Comparison of ENCODE assay signal across 8 cellular contexts in genomic region chr2:218323526-218324472, GRCh38. TPM values are rescaled to one million over a fixed set of nuclear protein-coding genes. Genes with fewer than 3 reads are reported as not detected.
DNase-seq lines count a peak whose midpoint lies in the region; ATAC-seq and TF ChIP-seq lines count a peak whose summit lies in the region.

No MANE protein-coding gene starts in this region.

- H3K27me3 ChIP-seq in duodenal mucosa (ENCODE audit: control insufficient read depth in 1 of 2, insufficient read depth in 2 of 2, low read length in 2 of 2) (no peaks in the 10 kb centered on the region), mesendoderm (ENCODE audit: insufficient read depth, low read length, poor library complexity) (no peaks in the 10 kb centered on the region), vagina (no peaks in the 10 kb centered on the region)

- peak overlapping the region; percentile 80 for H3K27ac ChIP-seq in duodenal mucosa (ENCODE audit: low read depth, low read length)
- H3K27ac ChIP-seq in mesendoderm (ENCODE audit: low read depth, low read length), result peak overlapping the region; percentile 89
- H3K27ac ChIP-seq in vagina, result peak overlapping the region; percentile 85

- H3K4me2 ChIP-seq in mesendoderm (ENCODE audit: low read length), result peak overlapping the region; percentile 70

- H3K79me1 ChIP-seq in mesendoderm (ENCODE audit: low read length), result no peaks in the 10 kb centered on the region

- no peak overlapping the region for H2AK5ac ChIP-seq in mesendoderm (ENCODE audit: low read length)

- ATAC-seq in Right ventricle myocardium inferior (peak; percentile 20), HG03432 (IDR thresholded peaks at IDR 0.05; ENCODE audit: unreplicated experiment) (no peak)

- H3K36me3 ChIP-seq in duodenal mucosa (ENCODE audit: control insufficient read depth in 1 of 2, insufficient read depth in 2 of 2, low read length in 2 of 2) (no peaks in the 10 kb centered on the region), mesendoderm (ENCODE audit: control insufficient read depth, insufficient read depth, low read length) (no peaks in the 10 kb centered on the region), vagina (no peaks in the 10 kb centered on the region)

- H2BK5ac ChIP-seq in mesendoderm (ENCODE audit: low read length), result no peak overlapping the region

- H3K23ac ChIP-seq in mesendoderm (ENCODE audit: low read length), result no peak overlapping the region

- H3K18ac ChIP-seq in mesendoderm (ENCODE audit: low read length), result peak overlapping the region; percentile 39

- no peak overlapping the region for H4K5ac ChIP-seq in mesendoderm (ENCODE audit: low read length)

- no peak for TF ChIP-seq CTCF in vagina (IDR thresholded peaks at IDR 0.05)

- H2BK120ac ChIP-seq in mesendoderm (ENCODE audit: low read depth, low read length), result no peak overlapping the region

- intact Hi-C loops in Right ventricle myocardium inferior (cut with DNase I), result loop anchor here (5.0 kb wide), 1 partner anchor 44 kb away; no protein-coding TSS in a partner anchor
- intact Hi-C loops in cardiac septum (cut with DNase I), result loop anchor here (2.0 kb wide), 1 partner anchor 73 kb away; no protein-coding TSS in a partner anchor
- intact Hi-C loops in vagina (cut with DNase I), result no loop called here

- no peak overlapping the region for H2BK15ac ChIP-seq in mesendoderm (replicated peaks; ENCODE audit: low read depth)

- H3K4ac ChIP-seq in mesendoderm (ENCODE audit: low read depth, low read length), result no peak overlapping the region

- DNase-seq in Right ventricle myocardium inferior (ENCODE audit: missing footprints), result no peak
- no peak for DNase-seq in cardiac septum (ENCODE audit: low spot score)
- peak; percentile 93 for DNase-seq in RPMI7951 (ENCODE audit: low read depth)
- DNase-seq in mesendoderm, result peak; percentile 84
- DNase-seq in vagina (ENCODE audit: extremely low spot score in 2 of 2), result no peak
- no peak for DNase-seq in stimulated activated naive CD4-positive, alpha-beta T cell treated with Interleukin-2 at 50 U/mL for 16 hours (lab: John Stamatoyannopoulos, UW)

- H3K79me2 ChIP-seq in mesendoderm (ENCODE audit: control insufficient read depth, insufficient read depth, low read length), result no peaks in the 10 kb centered on the region

- peak overlapping the region; percentile 94 for H3K56ac ChIP-seq in mesendoderm (ENCODE audit: low read length)

- H3K4me3 ChIP-seq in duodenal mucosa (ENCODE audit: low read depth in 1 of 2, low read length in 2 of 2) (peak overlapping the region; percentile 70 to 81), mesendoderm (ENCODE audit: low read length) (peak overlapping the region; percentile 75), vagina (peak overlapping the region; percentile 77 to 84)

- no peak overlapping the region for H4K8ac ChIP-seq in mesendoderm (ENCODE audit: low read depth, low read length)

- TF ChIP-seq POLR2A in vagina (IDR thresholded peaks at IDR 0.05), result no peak

- WGBS in mesendoderm (ENCODE audit: extremely low coverage, insufficient coverage, low lambda C conversion rate), result no CpG with 5 or more reads among the region's 24 CpGs

- H3K9ac ChIP-seq in duodenal mucosa (ENCODE audit: low read depth in 1 of 2, low read length in 2 of 2) (peak overlapping the region; percentile 19 to 64), mesendoderm (ENCODE audit: low read length) (peak overlapping the region; percentile 85)

- peaks cover 27 to 31% of the 10 kb centered on the region in 2 donors for H3K4me1 ChIP-seq in duodenal mucosa (ENCODE audit: control insufficient read depth in 1 of 2, insufficient read depth in 2 of 2, low read length in 2 of 2)
- peaks cover 11% of the 10 kb centered on the region for H3K4me1 ChIP-seq in mesendoderm (ENCODE audit: control insufficient read depth, low read depth, low read length)
- peaks cover 25% of the 10 kb centered on the region for H3K4me1 ChIP-seq in vagina

- H3K9me3 ChIP-seq in duodenal mucosa (ENCODE audit: control insufficient read depth in 1 of 2, low read length in 2 of 2) (no peaks in the 10 kb centered on the region), vagina (no peaks in the 10 kb centered on the region)

RNA-seq across cellular contexts. Expression of gene TMBIM1, which starts 31.5 kb away (rescaled TPM):
- total RNA-seq in Right ventricle myocardium inferior (138 TPM), cardiac septum (143 TPM), vagina (232 TPM)
- total RNA-seq in RPMI7951 (2014; rRNA removed; shearing (Covaris generic)), result 151 and 154 TPM in 2 replicates
- 20.7 TPM for polyA plus RNA-seq in mesendoderm (2013, experiment 1 of 2)
- polyA plus RNA-seq in mesendoderm (2013, experiment 2 of 2), result 17.9 TPM

RNA-seq across cellular contexts. Expression of gene CATIP, which starts 32.9 kb away (rescaled TPM):
- total RNA-seq in Right ventricle myocardium inferior, result not detected
- not detected for total RNA-seq in cardiac septum
- total RNA-seq in RPMI7951 (2014; rRNA removed; shearing (Covaris generic)), result not detected in 2 replicates
- polyA plus RNA-seq in mesendoderm (2013, experiment 1 of 2), result not detected
- polyA plus RNA-seq in mesendoderm (2013, experiment 2 of 2), result not detected
- total RNA-seq in vagina, result not detected

RNA-seq across cellular contexts. Expression of gene PNKD, which starts 53.5 kb away (rescaled TPM):
- total RNA-seq in Right ventricle myocardium inferior (67.0 TPM), cardiac septum (72.6 TPM), vagina (28.7 TPM)
- 85.5 and 98.8 TPM in 2 replicates for total RNA-seq in RPMI7951 (2014; rRNA removed; shearing (Covaris generic))
- 36.7 TPM for polyA plus RNA-seq in mesendoderm (2013, experiment 1 of 2)
- polyA plus RNA-seq in mesendoderm (2013, experiment 2 of 2), result 36.3 TPM

RNA-seq across cellular contexts. Expression of gene AAMP, which starts 53.9 kb away (rescaled TPM):
- total RNA-seq in Right ventricle myocardium inferior (50.6 TPM), cardiac septum (56.3 TPM), vagina (106 TPM)
- 126 and 163 TPM in 2 replicates for total RNA-seq in RPMI7951 (2014; rRNA removed; shearing (Covaris generic))
- 63.9 TPM for polyA plus RNA-seq in mesendoderm (2013, experiment 1 of 2)
- polyA plus RNA-seq in mesendoderm (2013, experiment 2 of 2), result 62.4 TPM

RNA-seq across cellular contexts. Expression of gene SLC11A1, which starts 58.3 kb away (rescaled TPM):
- total RNA-seq in Right ventricle myocardium inferior (5.4 TPM), cardiac septum (6.4 TPM), vagina (36.6 TPM)
- under 0.01 and 0.10 TPM in 2 replicates for total RNA-seq in RPMI7951 (2014; rRNA removed; shearing (Covaris generic))
- polyA plus RNA-seq in mesendoderm (2013, experiment 1 of 2), result 0.04 TPM
- polyA plus RNA-seq in mesendoderm (2013, experiment 2 of 2), result 0.04 TPM

Comparison
In these comparisons a context has a peak if more than half of its experiments do, and no peak if none do; other contexts are left out.
1. DNase-seq: peak in RPMI7951 (single experiment) and mesendoderm (single experiment); none in Right ventricle myocardium inferior (single experiment), cardiac septum (single experiment), vagina (0 of 2) and stimulated activated naive CD4-positive, alpha-beta T cell treated with Interleukin-2 at 50 U/mL for 16 hours (single experiment).
2. Peak in every context shown above with its lines, with median percentiles within 50 percentile points of each other: H3K27ac ChIP-seq and H3K4me3 ChIP-seq.